Comparison of ENCODE assay signal across 18 cellular contexts in the genomic region with DNA sequence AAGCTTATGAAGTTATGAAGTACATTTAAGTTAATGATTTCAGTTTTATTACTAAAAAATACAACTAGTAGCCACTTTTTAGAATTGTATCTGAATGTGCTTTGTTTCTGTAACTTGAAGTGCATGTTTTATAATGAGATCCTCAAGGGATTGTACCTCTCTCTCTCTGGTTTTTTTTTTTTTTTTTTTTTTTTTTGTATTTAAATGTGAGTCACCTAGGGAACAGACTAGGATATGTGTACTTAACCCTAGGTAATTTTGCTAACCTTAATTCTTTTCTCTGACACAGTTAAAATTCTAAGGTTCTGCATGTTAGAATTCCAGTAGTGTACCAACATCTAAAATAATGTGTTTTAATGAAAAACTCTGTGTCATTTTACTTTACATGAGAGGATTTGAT. TPM values are rescaled to one million over a fixed set of nuclear protein-coding genes. Genes with fewer than 3 reads are reported as not detected.
DNase-seq lines count a peak whose midpoint lies in the region; ATAC-seq, FAIRE-seq and TF ChIP-seq lines count a peak whose summit lies in the region.
"Had no signal": no experiment of that assay in that cellular context is flagged by ENCODE, and none has a peak within 500 bp of the region (broad histone marks: within the 10 kb centered on the region; RNA-seq: fewer than 3 reads in every experiment).

No MANE protein-coding gene starts in this region.

- no TSS peak for BruUV-seq in GM12878 (replicated peaks; lab: Mats Ljungman, UMichigan)

- no peak for ATAC-seq in GM12878
- no peak for ATAC-seq in GM21737 (IDR thresholded peaks at IDR 0.05; ENCODE audit: unreplicated experiment)

- peaks cover 89% of the 10 kb centered on the region for H3K79me2 ChIP-seq in GM12878 (ENCODE audit: control insufficient read depth, insufficient read depth, low read length)

- no peaks in the 10 kb centered on the region for H3K27me3 Mint-ChIP-seq in mesothelial cell of epicardium (ENCODE audit: low read depth)
- H3K27me3 Mint-ChIP-seq: activated CD4-positive, alpha-beta T cell treated with anti-CD3 and anti-CD28 coated beads, Interleukin-2, amount 10 ng/mL, durations not matched to agents 24 days and 14 days had no signal

- H2AFZ ChIP-seq in GM12878 (ENCODE audit: control insufficient read depth, low read depth, low read length) = no peak overlapping the region

- no peak for TF ChIP-seq POLR2A in GM12878 (IDR thresholded peaks at IDR 0.05; ENCODE audit: low read depth, low read length)

- in situ Hi-C loops in Caki2 (cut with HindIII; ENCODE audit: low pct_unique_long_range_greater_than_20kb, low sequenced_read_pairs) (no loop called here), GM12878 (cut with MboI) (no loop called here)

- peaks cover 4% of the 10 kb centered on the region for H3K9me3 ChIP-seq in GM12878 (replicated peaks; ENCODE audit: control insufficient read depth, insufficient read depth, low read length)
- H3K9me3 ChIP-seq: esophagus squamous epithelium, ovary, transverse colon had no signal

- peak overlapping the region; percentile 61 for H3K27ac Mint-ChIP-seq in mesothelial cell of epicardium

- H3K4me1 ChIP-seq in GM12878 (ENCODE audit: control insufficient read depth, insufficient read depth, low read length) = no peaks in the 10 kb centered on the region

- intact Hi-C loops in GM12878 (cut with micrococcal nuclease; ENCODE audit: unreplicated experiment) = loop anchor here (10.0 kb wide), 1 partner anchor 49 kb away; no protein-coding TSS in a partner anchor

- SMC1A ChIA-PET in GM12878 (lab: Charles Lee; ENCODE audit: uncharacterized antibody, unreplicated experiment) = interaction anchor here (1.4 to 2.4 kb wide), 2 partner anchors 38 to 58 kb away, joined by 4 to 8 read pairs; no protein-coding TSS in a partner anchor

- CTCF ChIA-PET in GM12878 (lab: Yijun Ruan, JAX) = interaction anchor here (1.4 kb wide), 1 partner anchor 91 kb away, joined by 3 read pairs; no protein-coding TSS in a partner anchor

- H3K36me3 ChIP-seq in GM12878 (ENCODE audit: control insufficient read depth in 2 of 2, insufficient read depth in 2 of 2, low read length in 1 of 2) = peaks cover 2 to 29% of the 10 kb centered on the region in 2 experiments
- H3K36me3 ChIP-seq: ovary, transverse colon had no signal

- H3K4me2 ChIP-seq in GM12878 (ENCODE audit: control insufficient read depth, insufficient read depth) = no peak overlapping the region
- H3K4me2 ChIP-seq: KMS-11 had no signal

- H3K9me3 Mint-ChIP-seq in mesothelial cell of epicardium = peaks cover 6% of the 10 kb centered on the region
- H3K9me3 Mint-ChIP-seq: activated CD4-positive, alpha-beta T cell treated with anti-CD3 and anti-CD28 coated beads, Interleukin-2, amount 10 ng/mL, durations not matched to agents 24 days and 14 days had no signal

- H4K20me1 ChIP-seq in GM12878 (ENCODE audit: control insufficient read depth, insufficient read depth) = no peaks in the 10 kb centered on the region

- H3K4me1 Mint-ChIP-seq in mesothelial cell of epicardium = peaks cover 13% of the 10 kb centered on the region

- H3K4me3 Mint-ChIP-seq in mesothelial cell of epicardium = no peak overlapping the region

- DNase-seq in Caki2 (ENCODE audit: low read depth) = peak; percentile 18
- peak; percentile 20 for DNase-seq in HPDE6-E6E7 (ENCODE audit: extremely low spot score)
- no peak for DNase-seq in GM12878 (ENCODE audit: low read depth, low spot score)
- DNase-seq in mesothelial cell of epicardium (ENCODE audit: low spot score in 2 of 2, unreplicated experiment in 2 of 2) = no peak
- DNase-seq in medulla oblongata (ENCODE audit: extremely low spot score) = no peak
- DNase-seq in DMS153 treated with DMSO at 0.1 percent for 48 hours (lab: John Stamatoyannopoulos, UW; ENCODE audit: unreplicated experiment) = no peak
- DNase-seq in D341Med (ENCODE audit: low spot score) = no peak
- DNase-seq: activated CD4-positive, alpha-beta T cell treated with anti-CD3 and anti-CD28 coated beads, Interleukin-2, amount 10 ng/mL, durations not matched to agents 24 days and 14 days; dermis blood vessel endothelial cell; EL; esophagus squamous epithelium; NCI-H345; ovary; SHP77 treated with DMSO at 0.1 percent for 48 hours; T1000; transverse colon had no signal

- peaks cover 17% of the 10 kb centered on the region for H3K36me3 Mint-ChIP-seq in mesothelial cell of epicardium

- H3K27ac ChIP-seq in GM12878 (ENCODE audit: control insufficient read depth, insufficient read depth) = no peak overlapping the region
- H3K27ac ChIP-seq: esophagus squamous epithelium, KMS-11, ovary, transverse colon had no signal

- no peak for TF ChIP-seq CTCF in GM12878 (IDR thresholded peaks at IDR 0.05 in 2 of 3, conservative IDR thresholded peaks at IDR 0.05 in 1 of 3; ENCODE audit: control insufficient read depth in 2 of 3, extremely low read depth in 1 of 3, insufficient read depth in 1 of 3, low read depth in 3 of 3, low read length in 3 of 3)
- TF ChIP-seq CTCF in mesothelial cell of epicardium (IDR thresholded peaks at IDR 0.05; ENCODE audit: unreplicated experiment) = no peak

- no peak for TF ChIP-seq EP300 in GM12878 (IDR thresholded peaks at IDR 0.05; ENCODE audit: borderline replicate concordance in 1 of 2, control insufficient read depth in 1 of 2, low read depth in 2 of 2, low read length in 2 of 2)

- POLR2A ChIA-PET in GM12878 (lab: Charles Lee) = interaction anchor here (0.5 kb wide), 1 partner anchor 9 kb away, joined by 3 read pairs; no protein-coding TSS in a partner anchor

- RAD21 ChIA-PET in GM12878 (lab: Charles Lee; ENCODE audit: unreplicated experiment) = interaction anchor here (0.7 to 3.1 kb wide), 3 partner anchors 19 to 739 kb away, joined by 3 to 11 read pairs (median 3); no protein-coding TSS in a partner anchor

- TF ChIP-seq RAD21 in GM12878 (IDR thresholded peaks at IDR 0.05; ENCODE audit: insufficient read depth, low read depth, low read length) = no peak

- H3K9ac ChIP-seq in GM12878 (ENCODE audit: control insufficient read depth, insufficient read depth, low read length) = no peak overlapping the region
- H3K9ac ChIP-seq: KMS-11 had no signal

- FAIRE-seq in GM12878 (lab: Jason Lieb, UNC) = no peak

- H3K27me3 ChIP-seq in GM12878 (replicated peaks in 1 of 2; ENCODE audit: control insufficient read depth in 2 of 2, insufficient read depth in 2 of 2, low read length in 1 of 2) = no peaks in the 10 kb centered on the region
- H3K27me3 ChIP-seq: esophagus squamous epithelium, ovary, transverse colon had no signal

- H3K4me3 ChIP-seq in GM12878 = no peak overlapping the region
- H3K4me3 ChIP-seq: esophagus squamous epithelium, ovary, transverse colon had no signal

TF ChIP-seq in GM12878, 131 proteins besides CTCF, POLR2A, EP300 and RAD21:
- TF ChIP-seq ZNF384 (IDR thresholded peaks at IDR 0.05; ENCODE audit: borderline replicate concordance, low read depth, low read length) = peak; percentile 42; the same call in 1 of the 2 replicates
- TF ChIP-seq, protein P1, sequence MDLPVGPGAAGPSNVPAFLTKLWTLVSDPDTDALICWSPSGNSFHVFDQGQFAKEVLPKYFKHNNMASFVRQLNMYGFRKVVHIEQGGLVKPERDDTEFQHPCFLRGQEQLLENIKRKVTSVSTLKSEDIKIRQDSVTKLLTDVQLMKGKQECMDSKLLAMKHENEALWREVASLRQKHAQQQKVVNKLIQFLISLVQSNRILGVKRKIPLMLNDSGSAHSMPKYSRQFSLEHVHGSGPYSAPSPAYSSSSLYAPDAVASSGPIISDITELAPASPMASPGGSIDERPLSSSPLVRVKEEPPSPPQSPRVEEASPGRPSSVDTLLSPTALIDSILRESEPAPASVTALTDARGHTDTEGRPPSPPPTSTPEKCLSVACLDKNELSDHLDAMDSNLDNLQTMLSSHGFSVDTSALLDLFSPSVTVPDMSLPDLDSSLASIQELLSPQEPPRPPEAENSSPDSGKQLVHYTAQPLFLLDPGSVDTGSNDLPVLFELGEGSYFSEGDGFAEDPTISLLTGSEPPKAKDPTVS (IDR thresholded peaks at IDR 0.05; ENCODE audit: low read depth, low read length) = no peak

RNA-seq across cellular contexts. Expression of a gene that starts 59.5 kb away (rescaled TPM):
- 40.5 and 61.6 TPM in 2 replicates for total RNA-seq in Caki2 (2014; rRNA removed; shearing (Covaris generic); ENCODE audit: low replicate concordance)
- 137 and 144 TPM in 2 replicates for total RNA-seq in GM12878 (2013; cell fraction: nucleolus; rRNA removed)
- total RNA-seq in GM12878 (2014; rRNA removed) (81.7 and 101 TPM in 2 replicates), GM12878 (2014; rRNA removed; fragmentation: Illumina TruSeq; extraction: Trizol) (90.7 and 91.1 TPM in 2 replicates), GM12878 (2021) (75.6 and 76.0 TPM in 2 replicates), mesothelial cell of epicardium (23.6 to 27.5 TPM (median 25.9 TPM) in 3 replicates)
- polyA plus RNA-seq in GM12878 (2011; ENCODE audit: low read depth) = 54.3 TPM
- polyA plus RNA-seq in GM12878 (2011; rRNA removed) (148 and 215 TPM in 2 replicates), GM12878 (2014; fragmentation: Illumina TruSeq; extraction: Trizol) (75.2 and 106 TPM in 2 replicates), GM12878 (2014; fragmentation: Nextera tagmentation; extraction: Ambion mirVana) (10 to 100 TPM; 57.0 to 78.8 TPM), GM12878 (2014; rRNA removed) (57.2 and 62.0 TPM in 2 replicates), GM12878 (2016; fragmentation: Nextera tagmentation; extraction: Ambion mirVana) (100 to 1,000 TPM; 113 to 116 TPM)
- polyA plus RNA-seq in GM12878 (2011; cell fraction: cytosol; rRNA removed) = 43.4 and 63.0 TPM in 2 replicates
- polyA plus RNA-seq in GM12878 (2011; cell fraction: nucleus; rRNA removed) = 39.5 and 43.8 TPM in 2 replicates
- 80.9 and 89.2 TPM in 2 replicates for polyA plus RNA-seq in GM12878 (2012)
- 107 and 140 TPM in 2 replicates for polyA minus RNA-seq in GM12878 (2011; rRNA and poly(A)+ RNA removed)
- 46.4 and 47.3 TPM in 2 replicates for polyA minus RNA-seq in GM12878 (2011; cell fraction: cytosol; rRNA and poly(A)+ RNA removed)
- polyA minus RNA-seq in GM12878 (2011; cell fraction: nucleus; rRNA and poly(A)+ RNA removed) = 30.0 and 58.6 TPM in 2 replicates

Comparison
In these comparisons a context has a peak if more than half of its experiments do, and no peak if none do; other contexts are left out.
1. DNase-seq: peak in Caki2 (single experiment) and HPDE6-E6E7 (single experiment); none in GM12878 (single experiment), mesothelial cell of epicardium (0 of 2), medulla oblongata (single experiment), DMS153 treated with DMSO at 0.1 percent for 48 hours (single experiment) and D341Med (single experiment).